In the genomic region with DNA sequence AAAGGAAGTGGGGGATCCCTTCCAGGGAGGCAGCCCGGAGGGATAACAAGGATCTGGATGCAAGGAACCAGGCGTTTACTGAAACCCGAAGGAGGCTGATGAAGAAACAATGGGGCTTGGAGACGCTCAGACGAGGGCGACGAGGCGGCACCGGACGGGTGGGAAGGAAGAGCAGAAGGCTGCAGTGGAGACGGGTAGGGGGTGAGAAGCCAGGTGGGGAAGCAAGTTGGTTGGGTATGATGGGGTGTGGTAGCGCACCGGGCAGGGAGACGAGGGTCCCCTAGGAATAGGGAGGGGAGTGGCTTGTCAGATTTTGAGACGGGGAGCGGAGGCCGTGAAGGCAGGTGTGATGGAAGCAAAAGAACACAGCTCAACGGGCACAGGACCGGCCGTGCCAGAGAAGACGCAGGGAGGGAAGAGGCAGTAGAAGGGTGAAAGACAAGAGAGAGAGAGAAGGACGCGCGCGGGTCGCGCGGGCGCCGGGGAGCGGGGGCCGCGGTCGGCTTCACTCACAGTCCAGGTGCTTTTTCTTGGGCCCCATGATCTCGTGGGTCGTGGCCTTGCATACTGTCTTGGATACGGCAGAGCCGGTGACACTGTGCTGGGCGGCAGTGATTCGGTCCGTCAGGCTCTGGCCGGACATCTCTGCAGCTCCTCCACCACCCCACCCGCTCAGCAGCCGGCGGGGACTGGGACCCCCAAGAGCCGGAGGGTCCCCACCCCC, we compare ENCODE assay signal across 8 cellular contexts. TPM values are rescaled to one million over a fixed set of nuclear protein-coding genes. Genes with fewer than 3 reads are reported as not detected.
DNase-seq lines count a peak whose midpoint lies in the region; ATAC-seq and TF ChIP-seq lines count a peak whose summit lies in the region.

No MANE protein-coding gene starts in this region.

- ATAC-seq in HG02884 (IDR thresholded peaks at IDR 0.05; ENCODE audit: unreplicated experiment) = peak; percentile 10
- peak; percentile 30 for ATAC-seq in activated T-helper 17 cell treated with anti-CD3 and anti-CD28 coated beads, Interleukin-2, amount 50 U/mL, for 72 hours (replicated peaks)

- H2AFZ ChIP-seq in neural cell (ENCODE audit: low read depth, low read length) = peak overlapping the region; percentile 67

- H3K36me3 ChIP-seq in neural cell (ENCODE audit: insufficient read depth, low read length) = no peaks in the 10 kb centered on the region

- peaks cover 53% of the 10 kb centered on the region for H3K79me2 ChIP-seq in neural cell (replicated peaks; ENCODE audit: insufficient read depth, low read length)

- peak overlapping the region; percentile 90 for H3K4me3 ChIP-seq in fibroblast of the aortic adventitia (ENCODE audit: low read depth, low read length)
- peak overlapping the region; percentile 83 for H3K4me3 ChIP-seq in neural cell (ENCODE audit: low read length)

- peaks cover 49% of the 10 kb centered on the region for H3K36me3 Mint-ChIP-seq in activated T-helper 17 cell treated with anti-CD3 and anti-CD28 coated beads, Interleukin-2, amount 50 U/mL, for 72 hours (ENCODE audit: low read depth)
- H3K36me3 Mint-ChIP-seq in type B pancreatic cell = no peaks in the 10 kb centered on the region

- H3K27me3 Mint-ChIP-seq in activated T-helper 17 cell treated with anti-CD3 and anti-CD28 coated beads, Interleukin-2, amount 50 U/mL, for 72 hours = no peaks in the 10 kb centered on the region
- H3K27me3 Mint-ChIP-seq in type B pancreatic cell = no peaks in the 10 kb centered on the region

- H3K27ac Mint-ChIP-seq in activated T-helper 17 cell treated with anti-CD3 and anti-CD28 coated beads, Interleukin-2, amount 50 U/mL, for 72 hours = peak overlapping the region; percentile 89
- H3K27ac Mint-ChIP-seq in type B pancreatic cell = peak overlapping the region; percentile 100

- peak overlapping the region; percentile 81 for H3K27ac ChIP-seq in neural cell (ENCODE audit: low read length)

- peak overlapping the region; percentile 95 for H3K4me3 Mint-ChIP-seq in activated T-helper 17 cell treated with anti-CD3 and anti-CD28 coated beads, Interleukin-2, amount 50 U/mL, for 72 hours
- H3K4me3 Mint-ChIP-seq in type B pancreatic cell = peak overlapping the region; percentile 97

- no peak for TF ChIP-seq EP300 in neural cell (conservative IDR thresholded peaks at IDR 0.05; ENCODE audit: poor library complexity, severe bottlenecking)

- H4K20me1 ChIP-seq in neural cell (ENCODE audit: insufficient read depth) = peaks cover 13% of the 10 kb centered on the region

- TF ChIP-seq CTCF in fibroblast of the aortic adventitia (IDR thresholded peaks at IDR 0.05; ENCODE audit: insufficient read depth, low read length) (no peak), neural cell (IDR thresholded peaks at IDR 0.05; ENCODE audit: poor library complexity, severe bottlenecking) (no peak), type B pancreatic cell (conservative IDR thresholded peaks at IDR 0.05) (no peak)

- H3K9me3 Mint-ChIP-seq in activated T-helper 17 cell treated with anti-CD3 and anti-CD28 coated beads, Interleukin-2, amount 50 U/mL, for 72 hours = no peaks in the 10 kb centered on the region
- no peaks in the 10 kb centered on the region for H3K9me3 Mint-ChIP-seq in type B pancreatic cell

- peak overlapping the region; percentile 92 for H3K9ac ChIP-seq in neural cell (ENCODE audit: low read length)

- no peak overlapping the region for H3K4me2 ChIP-seq in neural cell (ENCODE audit: low read length)

- H3K9me2 ChIP-seq in neural cell (ENCODE audit: insufficient read depth, low read length) = no peaks in the 10 kb centered on the region

- no peak for TF ChIP-seq RAD21 in neural cell (conservative IDR thresholded peaks at IDR 0.05)

- H3K9me3 ChIP-seq in neural cell (ENCODE audit: low read length) = no peaks in the 10 kb centered on the region

- no peaks in the 10 kb centered on the region for H3K27me3 ChIP-seq in neural cell (ENCODE audit: insufficient read depth, low read depth, low read length)

- peak; percentile 29 for DNase-seq in SIG-M5 treated with dmso at 0.1 percent for 504 hours (lab: John Stamatoyannopoulos, UW; ENCODE audit: unreplicated experiment)
- no peak for DNase-seq in SIG-M5 (lab: John Stamatoyannopoulos, UW)
- peak; percentile 90 for DNase-seq in NCI-H69 (lab: John Stamatoyannopoulos, UW)
- DNase-seq in fibroblast of the aortic adventitia (ENCODE audit: low read depth) = peak; percentile 43
- no peak for DNase-seq in type B pancreatic cell (ENCODE audit: extremely low spot score, unreplicated experiment)

- H3F3A ChIP-seq in neural cell (ENCODE audit: insufficient read depth, low read length, poor library complexity, severe bottlenecking) = no peaks in the 10 kb centered on the region

- H3K4me1 Mint-ChIP-seq in activated T-helper 17 cell treated with anti-CD3 and anti-CD28 coated beads, Interleukin-2, amount 50 U/mL, for 72 hours = peaks cover 9% of the 10 kb centered on the region
- H3K4me1 Mint-ChIP-seq in type B pancreatic cell (ENCODE audit: unreplicated experiment) = peaks cover 32% of the 10 kb centered on the region

TF ChIP-seq in neural cell, 6 proteins besides CTCF, POLR2A, EP300 and RAD21:
- TF ChIP-seq TAF1 (IDR thresholded peaks at IDR 0.05; ENCODE audit: low read depth) = no peak
- peak; percentile 57 for TF ChIP-seq MXI1 (conservative IDR thresholded peaks at IDR 0.05; ENCODE audit: poor library complexity, severe bottlenecking)
- TF ChIP-seq EZH2 (IDR thresholded peaks at IDR 0.05; ENCODE audit: borderline replicate concordance, insufficient read depth, low read length, poor library complexity, severe bottlenecking) = no peak
- TF ChIP-seq SMC3 (conservative IDR thresholded peaks at IDR 0.05; ENCODE audit: poor library complexity) = no peak
- no peak for TF ChIP-seq POLR2AphosphoS5 (IDR thresholded peaks at IDR 0.05)
- TF ChIP-seq, protein P1, sequence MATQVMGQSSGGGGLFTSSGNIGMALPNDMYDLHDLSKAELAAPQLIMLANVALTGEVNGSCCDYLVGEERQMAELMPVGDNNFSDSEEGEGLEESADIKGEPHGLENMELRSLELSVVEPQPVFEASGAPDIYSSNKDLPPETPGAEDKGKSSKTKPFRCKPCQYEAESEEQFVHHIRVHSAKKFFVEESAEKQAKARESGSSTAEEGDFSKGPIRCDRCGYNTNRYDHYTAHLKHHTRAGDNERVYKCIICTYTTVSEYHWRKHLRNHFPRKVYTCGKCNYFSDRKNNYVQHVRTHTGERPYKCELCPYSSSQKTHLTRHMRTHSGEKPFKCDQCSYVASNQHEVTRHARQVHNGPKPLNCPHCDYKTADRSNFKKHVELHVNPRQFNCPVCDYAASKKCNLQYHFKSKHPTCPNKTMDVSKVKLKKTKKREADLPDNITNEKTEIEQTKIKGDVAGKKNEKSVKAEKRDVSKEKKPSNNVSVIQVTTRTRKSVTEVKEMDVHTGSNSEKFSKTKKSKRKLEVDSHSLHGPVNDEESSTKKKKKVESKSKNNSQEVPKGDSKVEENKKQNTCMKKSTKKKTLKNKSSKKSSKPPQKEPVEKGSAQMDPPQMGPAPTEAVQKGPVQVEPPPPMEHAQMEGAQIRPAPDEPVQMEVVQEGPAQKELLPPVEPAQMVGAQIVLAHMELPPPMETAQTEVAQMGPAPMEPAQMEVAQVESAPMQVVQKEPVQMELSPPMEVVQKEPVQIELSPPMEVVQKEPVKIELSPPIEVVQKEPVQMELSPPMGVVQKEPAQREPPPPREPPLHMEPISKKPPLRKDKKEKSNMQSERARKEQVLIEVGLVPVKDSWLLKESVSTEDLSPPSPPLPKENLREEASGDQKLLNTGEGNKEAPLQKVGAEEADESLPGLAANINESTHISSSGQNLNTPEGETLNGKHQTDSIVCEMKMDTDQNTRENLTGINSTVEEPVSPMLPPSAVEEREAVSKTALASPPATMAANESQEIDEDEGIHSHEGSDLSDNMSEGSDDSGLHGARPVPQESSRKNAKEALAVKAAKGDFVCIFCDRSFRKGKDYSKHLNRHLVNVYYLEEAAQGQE (IDR thresholded peaks at IDR 0.05; ENCODE audit: borderline replicate concordance) = peak; percentile 10
TF ChIP-seq in neural cell: peak in this region for 2.

RNA-seq across cellular contexts. Expression of a gene that starts 0.6 kb away (rescaled TPM):
- total RNA-seq in activated T-helper 17 cell treated with anti-CD3 and anti-CD28 coated beads, Interleukin-2, amount 50 U/mL, for 72 hours = 100 to 1,000 TPM in 1 of 2 donors, 10 to 100 TPM in 1; 87.9 to 134 TPM
- 280 and 318 TPM in 2 replicates for total RNA-seq in fibroblast of the aortic adventitia (ENCODE audit: low replicate concordance)
- 161 and 163 TPM in 2 replicates for polyA plus RNA-seq in neural cell
- 548 and 578 TPM in 2 replicates for polyA minus RNA-seq in neural cell
- 137 and 149 TPM in 2 replicates for total RNA-seq in type B pancreatic cell (ENCODE audit: low replicate concordance)

Comparison
In these comparisons a context has a peak if more than half of its experiments do, and no peak if none do; other contexts are left out.
1. DNase-seq: peak in SIG-M5 treated with dmso at 0.1 percent for 504 hours (single experiment), NCI-H69 (single experiment) and fibroblast of the aortic adventitia (single experiment); none in SIG-M5 (single experiment) and type B pancreatic cell (single experiment).